1 cellular context compared by ENCODE assay signal in the genomic region with DNA sequence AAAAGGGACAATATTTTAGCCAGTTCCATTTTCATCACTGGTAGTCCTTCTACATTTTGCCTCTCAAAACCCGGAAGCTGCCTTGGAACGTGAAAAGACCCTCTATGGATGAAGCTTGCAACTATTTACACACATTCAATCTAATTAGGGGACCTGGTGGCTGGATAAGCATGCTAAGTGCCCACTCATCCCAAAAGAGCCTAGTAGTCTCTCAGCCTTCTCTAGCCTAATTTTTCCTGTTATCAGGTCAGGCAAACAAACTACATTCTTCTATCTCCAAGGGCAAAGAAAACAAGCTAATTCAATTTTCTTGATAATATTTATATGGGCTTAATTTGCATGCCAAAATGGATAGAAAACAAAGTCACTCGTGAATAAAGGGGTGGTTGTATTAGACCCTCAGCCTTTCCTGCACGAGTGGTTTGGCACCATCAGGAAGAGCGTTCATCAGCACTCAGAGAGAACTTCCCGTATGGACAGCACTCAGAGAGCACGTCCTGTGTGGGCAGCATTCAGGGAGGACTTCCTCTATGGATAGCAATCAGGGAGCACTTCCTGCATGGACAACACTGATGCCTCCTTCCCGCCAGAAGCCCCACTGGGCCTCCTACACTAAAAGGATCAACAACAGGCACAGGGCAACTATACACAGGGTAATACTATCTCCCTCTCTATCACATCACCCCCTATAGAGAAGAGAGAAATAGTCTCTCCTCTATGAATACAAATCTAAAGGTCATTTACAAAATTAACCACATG.
TF ChIP-seq lines count a peak whose summit lies in the region.

No MANE protein-coding gene starts in this region.

TF ChIP-seq in IMR-90, 13 proteins besides CTCF, POLR2A, EP300 and RAD21 (continued from another document):
- TF ChIP-seq, protein P1, sequence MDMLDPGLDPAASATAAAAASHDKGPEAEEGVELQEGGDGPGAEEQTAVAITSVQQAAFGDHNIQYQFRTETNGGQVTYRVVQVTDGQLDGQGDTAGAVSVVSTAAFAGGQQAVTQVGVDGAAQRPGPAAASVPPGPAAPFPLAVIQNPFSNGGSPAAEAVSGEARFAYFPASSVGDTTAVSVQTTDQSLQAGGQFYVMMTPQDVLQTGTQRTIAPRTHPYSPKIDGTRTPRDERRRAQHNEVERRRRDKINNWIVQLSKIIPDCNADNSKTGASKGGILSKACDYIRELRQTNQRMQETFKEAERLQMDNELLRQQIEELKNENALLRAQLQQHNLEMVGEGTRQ (IDR thresholded peaks at IDR 0.05; ENCODE audit: low read depth, low read length): no peak
TF ChIP-seq in IMR-90: peak in this region for 0.
